In the genomic region with DNA sequence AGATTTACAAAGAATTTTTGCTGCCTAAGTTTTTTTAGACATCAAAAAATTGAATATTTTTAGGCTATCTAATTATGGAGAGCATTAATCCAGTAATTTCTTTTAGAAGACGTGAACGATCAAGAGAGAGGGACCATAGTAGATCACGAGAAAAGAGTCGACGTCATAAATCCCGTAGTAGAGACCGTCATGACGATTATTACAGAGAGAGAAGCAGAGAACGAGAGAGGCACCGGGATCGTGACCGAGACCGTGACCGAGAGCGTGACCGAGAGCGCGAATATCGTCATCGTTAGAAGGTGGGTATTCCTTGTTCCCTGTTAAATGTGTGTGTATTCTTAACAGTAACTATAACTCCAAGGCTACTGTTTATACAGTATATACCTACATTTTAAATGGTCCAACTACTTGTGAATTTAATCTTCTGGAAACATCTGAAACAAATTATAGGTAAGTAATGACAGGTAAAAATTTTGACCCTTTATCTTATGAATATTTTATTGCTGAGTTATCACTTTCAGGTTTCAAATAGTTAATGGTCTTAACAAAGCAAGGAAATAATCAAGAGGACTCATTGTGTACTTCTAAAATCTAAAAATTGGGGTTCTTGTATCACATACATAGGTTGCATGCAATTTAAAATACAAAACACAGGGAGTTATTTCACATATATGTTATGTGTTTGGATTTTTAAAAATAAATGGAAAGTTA, we compare ENCODE assay signal across 33 cellular contexts.
"Had no signal": no experiment of that assay in that cellular context is flagged by ENCODE, and none has a peak within 500 bp of the region (broad histone marks: within the 10 kb centered on the region; RNA-seq: fewer than 3 reads in every experiment).

No MANE protein-coding gene starts in this region.

- H3K27me3 Mint-ChIP-seq: activated CD4-positive, alpha-beta memory T cell treated with anti-CD3 and anti-CD28 coated beads for 36 hours; activated CD4-positive, alpha-beta T cell treated with anti-CD3 and anti-CD28 coated beads for 36 hours; activated CD4-positive, alpha-beta T cell treated with anti-CD3 and anti-CD28 coated beads, Interleukin-2, amount 10 ng/mL, durations not matched to agents 24 days and 14 days; activated CD8-positive, alpha-beta memory T cell treated with anti-CD3 and anti-CD28 coated beads, Interleukin-2, amount 10 ng/mL, durations not matched to agents 7 days and 5 days; activated naive CD4-positive, alpha-beta T cell treated with anti-CD3 and anti-CD28 coated beads, Interleukin-2, amount 50 U/mL, for 24 hours; effector memory CD8-positive, alpha-beta T cell had no signal

- H3K4me2 ChIP-seq: hepatocyte had no signal

- H3K27ac ChIP-seq: brain microvascular endothelial cell, esophagus muscularis mucosa, foreskin keratinocyte, gastrocnemius medialis, heart right ventricle, hepatocyte had no signal

- H3K27ac Mint-ChIP-seq: activated CD4-positive, alpha-beta memory T cell treated with anti-CD3 and anti-CD28 coated beads for 36 hours; activated CD4-positive, alpha-beta T cell treated with anti-CD3 and anti-CD28 coated beads for 36 hours; activated CD4-positive, alpha-beta T cell treated with anti-CD3 and anti-CD28 coated beads, Interleukin-2, amount 10 ng/mL, durations not matched to agents 24 days and 14 days; activated CD8-positive, alpha-beta memory T cell treated with anti-CD3 and anti-CD28 coated beads, Interleukin-2, amount 10 ng/mL, durations not matched to agents 7 days and 5 days; activated CD8-positive, alpha-beta T cell treated with anti-CD3 and anti-CD28 coated beads, Interleukin-2, amount 10 ng/mL, durations not matched to agents 7 days and 5 days; activated naive CD4-positive, alpha-beta T cell treated with anti-CD3 and anti-CD28 coated beads for 36 hours; activated naive CD4-positive, alpha-beta T cell treated with anti-CD3 and anti-CD28 coated beads, Interleukin-2, amount 50 U/mL, for 24 hours; activated T-helper 1 cell treated with anti-CD3 and anti-CD28 coated beads, Interleukin-12 subunit alpha, Interleukin-12 subunit beta, Interleukin-2, Interleukin-4 antibody, amounts not matched to agents 30 ng/mL and 10 ng/mL and 1 ng/mL, durations not matched to agents 14 hours and 24 hours and 36 hours; activated T-helper 2 cell treated with anti-CD3 and anti-CD28 coated beads, Interferon-gamma antibody, Interleukin-2, Interleukin-4, amounts not matched to agents 10 μg/mL and 5 μg/mL and 100 μg/mL, durations not matched to agents 14 hours and 24 hours and 36 hours; T-helper 1 cell treated with Interleukin-12 subunit alpha and Interleukin-12 subunit beta and Interleukin-4 antibody, amounts not matched to agents 30 μg/mL and 1 μg/mL, for 36 hours had no signal

- FAIRE-seq: astrocyte, bronchial epithelial cell, colon had no signal

- H3K9me3 ChIP-seq: esophagus muscularis mucosa, gastrocnemius medialis, heart right ventricle had no signal

- H3K27me3 ChIP-seq: brain microvascular endothelial cell, esophagus muscularis mucosa, foreskin keratinocyte, gastrocnemius medialis, heart right ventricle, hepatocyte had no signal

- H3K4me1 ChIP-seq: esophagus muscularis mucosa had no signal

- ATAC-seq: activated CD4-positive, alpha-beta T cell treated with anti-CD3 and anti-CD28 coated beads for 36 hours; activated CD8-positive, alpha-beta memory T cell treated with anti-CD3 and anti-CD28 coated beads, Interleukin-2, amount 10 ng/mL, durations not matched to agents 7 days and 5 days; activated CD8-positive, alpha-beta T cell treated with anti-CD3 and anti-CD28 coated beads, Interleukin-2, amount 10 ng/mL, durations not matched to agents 7 days and 5 days; effector memory CD8-positive, alpha-beta T cell; foreskin keratinocyte; gastrocnemius medialis; heart right ventricle had no signal

- H3K9me3 Mint-ChIP-seq: activated CD4-positive, alpha-beta memory T cell treated with anti-CD3 and anti-CD28 coated beads for 36 hours; activated CD4-positive, alpha-beta T cell treated with anti-CD3 and anti-CD28 coated beads, Interleukin-2, amount 10 ng/mL, durations not matched to agents 24 days and 14 days; activated naive CD4-positive, alpha-beta T cell treated with anti-CD3 and anti-CD28 coated beads for 36 hours; activated naive CD4-positive, alpha-beta T cell treated with anti-CD3 and anti-CD28 coated beads, Interleukin-2, amount 50 U/mL, for 24 hours; activated T-helper 1 cell treated with anti-CD3 and anti-CD28 coated beads, Interleukin-12 subunit alpha, Interleukin-12 subunit beta, Interleukin-2, Interleukin-4 antibody, amounts not matched to agents 30 ng/mL and 10 ng/mL and 1 ng/mL, durations not matched to agents 14 hours and 24 hours and 36 hours; activated T-helper 2 cell treated with anti-CD3 and anti-CD28 coated beads, Interferon-gamma antibody, Interleukin-2, Interleukin-4, amounts not matched to agents 10 μg/mL and 5 μg/mL and 100 μg/mL, durations not matched to agents 14 hours and 24 hours and 36 hours; effector memory CD8-positive, alpha-beta T cell; T-helper 1 cell treated with Interleukin-12 subunit alpha and Interleukin-12 subunit beta and Interleukin-4 antibody, amounts not matched to agents 30 μg/mL and 1 μg/mL, for 36 hours had no signal

- H2AFZ ChIP-seq: hepatocyte had no signal

- H3K4me3 Mint-ChIP-seq: activated CD4-positive, alpha-beta memory T cell treated with anti-CD3 and anti-CD28 coated beads for 36 hours; activated CD4-positive, alpha-beta T cell treated with anti-CD3 and anti-CD28 coated beads for 36 hours; activated CD4-positive, alpha-beta T cell treated with anti-CD3 and anti-CD28 coated beads, Interleukin-2, amount 10 ng/mL, durations not matched to agents 24 days and 14 days; activated CD8-positive, alpha-beta memory T cell treated with anti-CD3 and anti-CD28 coated beads, Interleukin-2, amount 10 ng/mL, durations not matched to agents 7 days and 5 days; activated CD8-positive, alpha-beta T cell treated with anti-CD3 and anti-CD28 coated beads, Interleukin-2, amount 10 ng/mL, durations not matched to agents 7 days and 5 days; activated naive CD4-positive, alpha-beta T cell treated with anti-CD3 and anti-CD28 coated beads for 36 hours; activated naive CD4-positive, alpha-beta T cell treated with anti-CD3 and anti-CD28 coated beads, Interleukin-2, amount 50 U/mL, for 24 hours; activated T-helper 1 cell treated with anti-CD3 and anti-CD28 coated beads, Interleukin-12 subunit alpha, Interleukin-12 subunit beta, Interleukin-2, Interleukin-4 antibody, amounts not matched to agents 30 ng/mL and 10 ng/mL and 1 ng/mL, durations not matched to agents 14 hours and 24 hours and 36 hours; effector memory CD8-positive, alpha-beta T cell; T-helper 1 cell treated with Interleukin-12 subunit alpha and Interleukin-12 subunit beta and Interleukin-4 antibody, amounts not matched to agents 30 μg/mL and 1 μg/mL, for 36 hours had no signal

- H3K4me3 ChIP-seq: esophagus muscularis mucosa, gastrocnemius medialis, heart right ventricle, hepatocyte had no signal

- DNase-seq: activated CD4-positive, alpha-beta memory T cell treated with anti-CD3 and anti-CD28 coated beads for 36 hours; activated CD4-positive, alpha-beta T cell treated with anti-CD3 and anti-CD28 coated beads for 36 hours; activated CD4-positive, alpha-beta T cell treated with anti-CD3 and anti-CD28 coated beads, Interleukin-2, amount 10 ng/mL, durations not matched to agents 24 days and 14 days; activated CD4-positive, CD25-positive, alpha-beta regulatory T cell; activated CD4-positive, CD25-positive, alpha-beta regulatory T cell treated with anti-CD3 and anti-CD28 coated beads, Interleukin-2, amount 50 U/mL, for 72 hours; activated CD8-positive, alpha-beta memory T cell treated with anti-CD3 and anti-CD28 coated beads, Interleukin-2, amount 10 ng/mL, durations not matched to agents 7 days and 5 days; activated CD8-positive, alpha-beta memory T cell treated with anti-CD3 and anti-CD28 coated beads, Interleukin-2, amount 50 U/mL, for 4 hours; activated CD8-positive, alpha-beta T cell treated with anti-CD3 and anti-CD28 coated beads, Interleukin-2, amount 10 ng/mL, durations not matched to agents 7 days and 5 days; activated effector memory CD4-positive, alpha-beta T cell treated with anti-CD3 and anti-CD28 coated beads, Interleukin-2, amount 50 U/mL, for 16 hours; activated naive CD4-positive, alpha-beta T cell treated with anti-CD3 and anti-CD28 coated beads for 36 hours; activated T-cell treated with anti-CD3 and anti-CD28 coated beads, Interleukin-2, amount 50 U/mL, for 1 hour; activated T-cell treated with anti-CD3 and anti-CD28 coated beads, Interleukin-2, amount 50 U/mL, for 48 hours; amniotic stem cell; anterior cingulate cortex; brain microvascular endothelial cell; cortex of kidney; dermis blood vessel endothelial cell; effector CD4-positive, alpha-beta T cell; effector memory CD8-positive, alpha-beta T cell; erythroblast; foreskin keratinocyte; gastrocnemius medialis; heart right ventricle; T1000 had no signal
